Comparison of ENCODE assay signal across 8 cellular contexts in the genomic region with DNA sequence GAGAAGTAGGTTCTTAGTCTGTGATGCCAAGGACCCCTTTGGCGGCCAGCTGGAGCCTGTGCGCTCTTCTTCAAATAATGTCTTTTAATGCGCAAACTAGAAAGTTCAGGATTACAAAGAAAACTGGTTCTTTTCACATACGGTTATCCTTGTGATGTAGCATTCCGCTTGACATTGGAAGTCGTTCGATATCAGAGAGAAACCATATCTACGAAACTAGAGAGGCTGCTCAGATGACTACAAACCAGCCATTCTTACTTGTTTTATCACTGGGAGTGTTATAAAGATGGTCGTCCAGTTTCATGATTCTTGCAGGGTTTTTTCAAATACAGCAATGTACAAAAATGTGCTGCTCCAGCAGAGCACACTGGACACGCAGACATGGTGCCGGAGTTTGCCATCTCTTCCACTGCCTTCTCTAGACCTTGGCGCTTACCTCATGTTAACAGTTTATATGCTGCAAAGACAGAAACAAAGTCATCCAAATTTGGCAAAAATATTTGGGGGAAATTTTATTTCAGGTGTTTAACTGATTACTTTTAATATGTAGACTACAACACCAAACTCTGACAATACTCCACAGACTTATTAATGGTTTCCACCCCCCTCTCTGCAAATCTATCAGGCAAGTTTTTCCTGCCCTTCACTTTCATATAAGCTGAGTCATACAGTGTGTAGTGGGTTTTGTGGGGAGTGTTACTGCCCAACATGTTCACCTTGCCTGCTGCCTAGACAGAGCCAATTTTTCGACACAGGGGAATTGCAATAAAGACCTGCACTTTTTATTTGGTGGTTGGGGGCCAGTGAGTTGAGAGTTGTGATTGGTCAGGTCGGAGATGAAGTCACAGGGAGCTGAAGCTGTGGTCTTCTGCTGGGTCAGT.
DNase-seq lines count a peak whose midpoint lies in the region; ATAC-seq and TF ChIP-seq lines count a peak whose summit lies in the region.

No MANE protein-coding gene starts in this region.

- no peak for DNase-seq in activated CD4-positive, CD25-positive, alpha-beta regulatory T cell (lab: John Stamatoyannopoulos, UW)
- peak; percentile 42 for DNase-seq in activated CD4-positive, alpha-beta T cell treated with anti-CD3 and anti-CD28 coated beads, Interleukin-2, amount 10 ng/mL, durations not matched to agents 7 days and 5 days
- DNase-seq in epithelial cell of esophagus (ENCODE audit: low read depth) = peak; percentile 82
- DNase-seq in skeletal muscle cell (ENCODE audit: low read depth) = no peak
- DNase-seq in HPDE6-E6E7 (ENCODE audit: extremely low spot score) = no peak
- no peak for DNase-seq in stimulated activated naive CD4-positive, alpha-beta T cell treated with Interleukin-2 at 50 U/mL for 16 hours (lab: John Stamatoyannopoulos, UW)
- DNase-seq in NCI-H1092 (lab: John Stamatoyannopoulos, UW) = no peak

- no peak for TF ChIP-seq CTCF in epithelial cell of esophagus (IDR thresholded peaks at IDR 0.05; ENCODE audit: insufficient read depth, low read depth, low read length, missing control alignments)

- H3K36me3 Mint-ChIP-seq in activated CD4-positive, alpha-beta T cell treated with anti-CD3 and anti-CD28 coated beads, Interleukin-2, amount 10 ng/mL, durations not matched to agents 7 days and 5 days (ENCODE audit: low read depth) = no peaks in the 10 kb centered on the region

- ATAC-seq in activated CD4-positive, CD25-positive, alpha-beta regulatory T cell treated with anti-CD3 and anti-CD28 coated beads, Interleukin-2, amount 50 U/mL, for 24 hours = peak; percentile 67 to 68

- POLR2A ChIA-PET in activated CD4-positive, alpha-beta T cell treated with anti-CD3 and anti-CD28 coated beads, Interleukin-2, amount 10 ng/mL, durations not matched to agents 7 days and 5 days (lab: Charles Lee) = no interaction called here

- no peaks in the 10 kb centered on the region for H3K9me3 Mint-ChIP-seq in activated CD4-positive, alpha-beta T cell treated with anti-CD3 and anti-CD28 coated beads, Interleukin-2, amount 10 ng/mL, durations not matched to agents 7 days and 5 days

- H3K27ac Mint-ChIP-seq in activated CD4-positive, alpha-beta T cell treated with anti-CD3 and anti-CD28 coated beads, Interleukin-2, amount 10 ng/mL, durations not matched to agents 7 days and 5 days = peak overlapping the region; percentile 76

- H3K4me3 ChIP-seq in epithelial cell of esophagus (ENCODE audit: low read length) (no peak overlapping the region), skeletal muscle cell (ENCODE audit: low read depth, low read length) (peak overlapping the region; percentile 40)

- H3K4me1 Mint-ChIP-seq in activated CD4-positive, alpha-beta T cell treated with anti-CD3 and anti-CD28 coated beads, Interleukin-2, amount 10 ng/mL, durations not matched to agents 7 days and 5 days = peaks cover 45% of the 10 kb centered on the region

- CTCF ChIA-PET in activated CD4-positive, alpha-beta T cell treated with anti-CD3 and anti-CD28 coated beads, Interleukin-2, amount 10 ng/mL, durations not matched to agents 7 days and 5 days (lab: Charles Lee) = interaction anchor here (0.8 kb wide), 1 partner anchor 8 kb away, joined by 3 read pairs; no protein-coding TSS in a partner anchor

- peaks cover 20% of the 10 kb centered on the region for H3K27me3 Mint-ChIP-seq in activated CD4-positive, alpha-beta T cell treated with anti-CD3 and anti-CD28 coated beads, Interleukin-2, amount 10 ng/mL, durations not matched to agents 7 days and 5 days

- H3K4me3 Mint-ChIP-seq in activated CD4-positive, alpha-beta T cell treated with anti-CD3 and anti-CD28 coated beads, Interleukin-2, amount 10 ng/mL, durations not matched to agents 7 days and 5 days = peak overlapping the region; percentile 79

Comparison
In these comparisons a context has a peak if more than half of its experiments do, and no peak if none do; other contexts are left out.
1. DNase-seq: peak in activated CD4-positive, alpha-beta T cell treated with anti-CD3 and anti-CD28 coated beads, Interleukin-2, amount 10 ng/mL, durations not matched to agents 7 days and 5 days (single experiment) and epithelial cell of esophagus (single experiment); none in activated CD4-positive, CD25-positive, alpha-beta regulatory T cell (0 of 4), skeletal muscle cell (single experiment), HPDE6-E6E7 (single experiment), stimulated activated naive CD4-positive, alpha-beta T cell treated with Interleukin-2 at 50 U/mL for 16 hours (single experiment) and NCI-H1092 (single experiment).